32 cellular contexts compared by ENCODE assay signal in the genomic region with DNA sequence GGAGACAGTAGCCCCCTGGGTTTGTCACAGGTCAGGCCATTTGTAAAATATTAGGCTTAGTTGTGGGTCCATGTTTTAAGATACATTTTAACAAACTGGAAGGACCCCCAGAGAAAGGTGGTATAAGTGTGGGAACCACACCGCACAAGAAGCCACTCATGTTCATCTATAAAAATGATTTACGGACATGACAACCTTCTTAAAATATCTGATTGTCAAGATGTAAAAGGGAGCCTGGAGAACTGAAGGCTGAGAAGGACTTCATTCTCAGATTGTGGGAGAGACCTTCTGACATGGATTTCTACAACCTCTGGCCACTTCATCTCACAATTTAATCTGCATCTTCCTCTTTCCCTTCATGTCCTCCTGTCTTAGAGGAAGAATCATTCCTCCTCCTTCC.
DNase-seq lines count a peak whose midpoint lies in the region; ATAC-seq, FAIRE-seq and TF ChIP-seq lines count a peak whose summit lies in the region.
"Had no signal": no experiment of that assay in that cellular context is flagged by ENCODE, and none has a peak within 500 bp of the region (broad histone marks: within the 10 kb centered on the region; RNA-seq: fewer than 3 reads in every experiment).

No MANE protein-coding gene starts in this region.

- no peaks in the 10 kb centered on the region for H3K9me2 ChIP-seq in PC-3 (replicated peaks; ENCODE audit: low read length)

- H3K4me1 ChIP-seq in CD8-positive, alpha-beta memory T cell (ENCODE audit: insufficient read depth, low read length): no peaks in the 10 kb centered on the region
- H3K4me1 ChIP-seq in PC-3 (ENCODE audit: insufficient read depth, low read length) (peaks cover 46% of the 10 kb centered on the region), pancreas (peaks cover 0 to under 1% (median 0%) of the 10 kb centered on the region in 3 donors), left lung (peaks cover 0 to 4% of the 10 kb centered on the region in 2 donors)
- H3K4me1 ChIP-seq: SJCRH30 had no signal

- no peaks in the 10 kb centered on the region for H3K36me3 ChIP-seq in CD8-positive, alpha-beta memory T cell (ENCODE audit: insufficient read depth, low read length)
- H3K36me3 ChIP-seq in PC-3 (ENCODE audit: low read depth, low read length) (no peaks in the 10 kb centered on the region), pancreas (no peaks in the 10 kb centered on the region), left lung (no peaks in the 10 kb centered on the region)
- H3K36me3 ChIP-seq: cardiac muscle cell, esophagus muscularis mucosa, heart right ventricle, MG63, SJCRH30, thoracic aorta, vagina had no signal

- no peak overlapping the region for H3K4me3 Mint-ChIP-seq in CD8-positive, alpha-beta memory T cell
- no peak overlapping the region for H3K4me3 Mint-ChIP-seq in dendritic cell treated with granulocyte-macrophage colony-stimulating factor and Interleukin-4, amounts not matched to agents 40 ng/mL and 50 ng/mL, for 4 days
- H3K4me3 Mint-ChIP-seq: activated CD4-positive, alpha-beta memory T cell treated with anti-CD3 and anti-CD28 coated beads for 36 hours; endodermal cell had no signal

- no peaks in the 10 kb centered on the region for H3K9me3 ChIP-seq in CD8-positive, alpha-beta memory T cell (ENCODE audit: low read length)
- H3K9me3 ChIP-seq in PC-3 (ENCODE audit: low read length): no peaks in the 10 kb centered on the region
- no peaks in the 10 kb centered on the region for H3K9me3 ChIP-seq in pancreas
- H3K9me3 ChIP-seq in left lung: no peaks in the 10 kb centered on the region
- H3K9me3 ChIP-seq: A549, esophagus muscularis mucosa, heart right ventricle, MG63, SJCRH30, thoracic aorta, vagina had no signal

- peaks cover 4 to 16% (median 11%) of the 10 kb centered on the region in 3 donors for H3K36me3 Mint-ChIP-seq in CD8-positive, alpha-beta memory T cell
- H3K36me3 Mint-ChIP-seq in dendritic cell treated with granulocyte-macrophage colony-stimulating factor and Interleukin-4, amounts not matched to agents 40 ng/mL and 50 ng/mL, for 4 days (ENCODE audit: low read depth): no peaks in the 10 kb centered on the region

- H3K79me2 ChIP-seq in PC-3 (ENCODE audit: low read length): no peaks in the 10 kb centered on the region

- no peak overlapping the region for H3K4me3 ChIP-seq in CD8-positive, alpha-beta memory T cell (ENCODE audit: low read length)
- H3K4me3 ChIP-seq in PC-3 (ENCODE audit: low read length) (no peak overlapping the region), pancreas (no peak overlapping the region), left lung (no peak overlapping the region)
- H3K4me3 ChIP-seq: A549, cardiac muscle cell, esophagus muscularis mucosa, heart right ventricle, lung, MG63, SJCRH30, thoracic aorta, vagina had no signal

- no peaks in the 10 kb centered on the region for H3K27me3 ChIP-seq in CD8-positive, alpha-beta memory T cell (ENCODE audit: insufficient read depth, low read length, poor library complexity, severe bottlenecking)
- H3K27me3 ChIP-seq in PC-3 (ENCODE audit: low read length): no peaks in the 10 kb centered on the region
- H3K27me3 ChIP-seq in pancreas: no peaks in the 10 kb centered on the region
- H3K27me3 ChIP-seq in left lung: no peaks in the 10 kb centered on the region
- H3K27me3 ChIP-seq: cardiac muscle cell, esophagus muscularis mucosa, heart right ventricle, MG63, SJCRH30, vagina had no signal

- peak overlapping the region; percentile 71 for H3K9ac ChIP-seq in PC-3 (ENCODE audit: low read length)

- CTCF ChIA-PET in CD8-positive, alpha-beta memory T cell (lab: Charles Lee): interaction anchor here (3.0 kb wide), 1 partner anchor 11 kb away, joined by 12 read pairs; no protein-coding TSS in a partner anchor
- CTCF ChIA-PET in PC-3 (lab: Charles Lee): no interaction called here

- peaks cover 8% of the 10 kb centered on the region for H3F3A ChIP-seq in PC-3 (ENCODE audit: low read length, unreplicated experiment)

- 0 out of 2 replicates have a peak overlapping the region, but pooled peaks have one; percentile 4 for H2AFZ ChIP-seq in PC-3 (ENCODE audit: low read length)

- TSS peak; percentile 44 for BruUV-seq in PC-3 (replicated peaks; lab: Mats Ljungman, UMichigan)

- no peak for TF ChIP-seq CTCF in PC-3 (conservative IDR thresholded peaks at IDR 0.05; ENCODE audit: low read depth, low read length)
- no peak for TF ChIP-seq CTCF in pancreas (IDR thresholded peaks at IDR 0.05)
- no peak for TF ChIP-seq CTCF in left lung (IDR thresholded peaks at IDR 0.05)

- POLR2A ChIA-PET in CD8-positive, alpha-beta memory T cell (lab: Charles Lee): no interaction called here
- POLR2A ChIA-PET in PC-3 (lab: Charles Lee; ENCODE audit: unreplicated experiment): interaction anchor here (0.6 kb wide), 1 partner anchor 52 kb away, joined by 3 read pairs; no protein-coding TSS in a partner anchor

- 0 to 61% methylated on average over 2 of the region's 2 CpGs for WGBS in pancreas, 2 donors

- no peak for DNase-seq in CD8-positive, alpha-beta memory T cell
- no peak for DNase-seq in PC-3
- DNase-seq in pancreas: no peak
- DNase-seq in NCI-H226: no peak
- DNase-seq in activated CD4-positive, CD25-positive, alpha-beta regulatory T cell (lab: John Stamatoyannopoulos, UW): no peak
- DNase-seq in left lung: no peak
- DNase-seq: AML-193; cortex of kidney; endodermal cell; foreskin melanocyte; heart right ventricle; MG63; NCI-H1417; NCI-H2029 treated with DMSO at 0.1 percent for 48 hours; NCI-H345; posterior cingulate gyrus; SJCRH30; stimulated activated CD4-positive, alpha-beta T cell treated with anti-CD3 and anti-CD28 coated beads, Interleukin-4, amount 100 ng/mL, for 4 hours; stimulated activated naive CD8-positive, alpha-beta T cell treated with anti-CD3 and anti-CD28 coated beads, Interleukin-15, Interleukin-2, amounts not matched to agents 100 U/mL and 50 U/mL, for 24 hours; T-helper 1 cell had no signal

- ATAC-seq in PC-3: peak; percentile 2
- no peak for ATAC-seq in pancreas
- ATAC-seq in GM18517 (IDR thresholded peaks at IDR 0.05; ENCODE audit: unreplicated experiment): no peak
- no peak for ATAC-seq in left lung
- ATAC-seq: A549, heart right ventricle, sciatic nerve had no signal

- H3K27ac ChIP-seq in CD8-positive, alpha-beta memory T cell (ENCODE audit: low read depth, low read length): no peak overlapping the region
- H3K27ac ChIP-seq in PC-3 (ENCODE audit: low read length) (peak overlapping the region; percentile 96), pancreas (peak overlapping the region in 3 of 4 donors; percentile 34 to 65 (median 62)), left lung (no peak overlapping the region)
- H3K27ac ChIP-seq: cardiac muscle cell, esophagus muscularis mucosa, heart right ventricle, SJCRH30, thoracic aorta, vagina had no signal

- no peak for FAIRE-seq in pancreas (lab: Jason Lieb, UNC)
- FAIRE-seq: A549, GM18507 had no signal

- no peaks in the 10 kb centered on the region for H4K20me1 ChIP-seq in PC-3 (ENCODE audit: low read length)

- no peaks in the 10 kb centered on the region for H3K27me3 Mint-ChIP-seq in CD8-positive, alpha-beta memory T cell
- H3K27me3 Mint-ChIP-seq in dendritic cell treated with granulocyte-macrophage colony-stimulating factor and Interleukin-4, amounts not matched to agents 40 ng/mL and 50 ng/mL, for 4 days: peaks cover 3% of the 10 kb centered on the region
- H3K27me3 Mint-ChIP-seq: activated CD4-positive, alpha-beta memory T cell treated with anti-CD3 and anti-CD28 coated beads for 36 hours had no signal

- peak overlapping the region in 6 of 8 donors; percentile 5 to 88 (median 49) for H3K27ac Mint-ChIP-seq in CD8-positive, alpha-beta memory T cell
- peak overlapping the region; percentile 55 for H3K27ac Mint-ChIP-seq in dendritic cell treated with granulocyte-macrophage colony-stimulating factor and Interleukin-4, amounts not matched to agents 40 ng/mL and 50 ng/mL, for 4 days
- H3K27ac Mint-ChIP-seq: activated CD4-positive, alpha-beta memory T cell treated with anti-CD3 and anti-CD28 coated beads for 36 hours; endodermal cell had no signal

- H3K4me1 Mint-ChIP-seq in CD8-positive, alpha-beta memory T cell: peaks cover 8 to 16% (median 11%) of the 10 kb centered on the region in 3 donors
- H3K4me1 Mint-ChIP-seq in dendritic cell treated with granulocyte-macrophage colony-stimulating factor and Interleukin-4, amounts not matched to agents 40 ng/mL and 50 ng/mL, for 4 days (ENCODE audit: low read depth): peaks cover 36% of the 10 kb centered on the region
- H3K4me1 Mint-ChIP-seq: endodermal cell had no signal

- intact Hi-C loops in PC-3 (cut with micrococcal nuclease): no loop called here
- intact Hi-C loops in dendritic cell treated with granulocyte-macrophage colony-stimulating factor and Interleukin-4, amounts not matched to agents 40 ng/mL and 50 ng/mL, for 4 days (cut with micrococcal nuclease): no loop called here
- intact Hi-C loops in pancreas (cut with DNase I): no loop called here
- intact Hi-C loops in left lung (cut with DNase I): no loop called here

- H3K4me2 ChIP-seq in PC-3 (ENCODE audit: low read length): peak overlapping the region; percentile 35
- H3K4me2 ChIP-seq: A549 had no signal

- H3K9me3 Mint-ChIP-seq in CD8-positive, alpha-beta memory T cell: no peaks in the 10 kb centered on the region
- H3K9me3 Mint-ChIP-seq in dendritic cell treated with granulocyte-macrophage colony-stimulating factor and Interleukin-4, amounts not matched to agents 40 ng/mL and 50 ng/mL, for 4 days: peaks cover 10% of the 10 kb centered on the region
- H3K9me3 Mint-ChIP-seq: activated CD4-positive, alpha-beta memory T cell treated with anti-CD3 and anti-CD28 coated beads for 36 hours; activated naive CD4-positive, alpha-beta T cell treated with anti-CD3 and anti-CD28 coated beads, Interleukin-2, amount 50 U/mL, for 72 hours; endodermal cell had no signal

Comparison
In these comparisons a context has a peak if more than half of its experiments do, and no peak if none do; other contexts are left out.
1. H3K27ac ChIP-seq: peak in PC-3 (single experiment) and pancreas (3 of 4); none in CD8-positive, alpha-beta memory T cell (single experiment) and left lung (0 of 2).